In the genomic region with DNA sequence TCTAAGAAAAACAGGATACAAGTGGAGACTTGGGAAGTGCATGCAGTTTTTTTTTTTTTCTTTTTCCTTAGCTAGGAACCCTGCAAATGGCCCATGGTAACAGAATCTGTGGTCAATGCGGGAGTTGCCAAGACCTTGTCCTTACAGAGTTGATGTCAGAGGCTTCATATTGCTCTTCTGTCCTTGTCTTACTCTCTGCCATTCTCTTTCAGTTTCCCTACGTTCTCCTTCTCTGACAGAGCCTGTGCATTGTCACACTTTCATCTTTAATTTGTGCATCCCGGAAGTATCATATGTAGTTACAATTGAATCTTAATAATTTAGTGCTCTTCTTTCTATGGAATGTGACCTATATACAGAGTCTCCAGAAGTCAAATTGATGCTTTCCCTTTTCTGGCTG, we compare ENCODE assay signal across 23 cellular contexts.
DNase-seq lines count a peak whose midpoint lies in the region; ATAC-seq, FAIRE-seq and TF ChIP-seq lines count a peak whose summit lies in the region.
"Had no signal": no experiment of that assay in that cellular context is flagged by ENCODE, and none has a peak within 500 bp of the region (broad histone marks: within the 10 kb centered on the region; RNA-seq: fewer than 3 reads in every experiment).

No MANE protein-coding gene starts in this region.

- intact Hi-C loops in activated CD8-positive, alpha-beta T cell treated with anti-CD3 and anti-CD28 coated beads for 36 hours (cut with micrococcal nuclease) = no loop called here
- intact Hi-C loops in GM12878 (cut with micrococcal nuclease; ENCODE audit: unreplicated experiment) = no loop called here

- peak overlapping the region; percentile 6 for H3K27ac Mint-ChIP-seq in activated CD8-positive, alpha-beta T cell treated with anti-CD3 and anti-CD28 coated beads for 36 hours
- H3K27ac Mint-ChIP-seq in activated CD8-positive, alpha-beta T cell treated with anti-CD3 and anti-CD28 coated beads, Interleukin-2, amount 10 ng/mL, durations not matched to agents 7 days and 5 days = no peak overlapping the region
- peak overlapping the region; percentile 16 to 97 (median 54) for H3K27ac Mint-ChIP-seq in CD8-positive, alpha-beta memory T cell
- H3K27ac Mint-ChIP-seq in naive thymus-derived CD8-positive, alpha-beta T cell = peak overlapping the region in 9 of 10 donors; percentile 15 to 97 (median 90)
- H3K27ac Mint-ChIP-seq: IgD-negative memory B cell had no signal

- H3K27me3 Mint-ChIP-seq in activated CD8-positive, alpha-beta T cell treated with anti-CD3 and anti-CD28 coated beads for 36 hours = no peaks in the 10 kb centered on the region
- H3K27me3 Mint-ChIP-seq in activated CD8-positive, alpha-beta T cell treated with anti-CD3 and anti-CD28 coated beads, Interleukin-2, amount 10 ng/mL, durations not matched to agents 7 days and 5 days (ENCODE audit: low read depth) = peaks cover 19% of the 10 kb centered on the region
- no peaks in the 10 kb centered on the region for H3K27me3 Mint-ChIP-seq in CD8-positive, alpha-beta memory T cell
- H3K27me3 Mint-ChIP-seq in naive thymus-derived CD8-positive, alpha-beta T cell = no peaks in the 10 kb centered on the region

- no peak for TF ChIP-seq RAD21 in GM12878 (IDR thresholded peaks at IDR 0.05; ENCODE audit: insufficient read depth, low read depth, low read length)

- ATAC-seq in activated CD8-positive, alpha-beta T cell treated with anti-CD3 and anti-CD28 coated beads for 36 hours = peak; percentile 29
- ATAC-seq in activated CD8-positive, alpha-beta T cell treated with anti-CD3 and anti-CD28 coated beads, Interleukin-2, amount 10 ng/mL, durations not matched to agents 7 days and 5 days = no peak
- peak; percentile 56 for ATAC-seq in GM12878
- ATAC-seq in naive thymus-derived CD8-positive, alpha-beta T cell = no peak
- no peak for ATAC-seq in HG03378 (IDR thresholded peaks at IDR 0.05; ENCODE audit: unreplicated experiment)
- ATAC-seq: Right ventricle myocardium inferior had no signal

- no peaks in the 10 kb centered on the region for H3K27me3 ChIP-seq in CD8-positive, alpha-beta memory T cell (ENCODE audit: insufficient read depth, low read length, poor library complexity, severe bottlenecking)
- H3K27me3 ChIP-seq in GM12878 (replicated peaks in 1 of 2; ENCODE audit: control insufficient read depth in 2 of 2, insufficient read depth in 2 of 2, low read length in 1 of 2) = no peaks in the 10 kb centered on the region; a peak in 1 of 4 replicates
- H3K27me3 ChIP-seq: SJSA1 had no signal

- H3K36me3 ChIP-seq in CD8-positive, alpha-beta memory T cell (ENCODE audit: insufficient read depth, low read length) = no peaks in the 10 kb centered on the region
- no peaks in the 10 kb centered on the region for H3K36me3 ChIP-seq in GM12878 (ENCODE audit: control insufficient read depth in 2 of 2, insufficient read depth in 2 of 2, low read length in 1 of 2)
- H3K36me3 ChIP-seq: SJSA1 had no signal

- CTCF ChIA-PET in activated CD8-positive, alpha-beta T cell treated with anti-CD3 and anti-CD28 coated beads for 36 hours (lab: Charles Lee) = interaction anchor here (0.7 to 5.9 kb wide), 6 partner anchors 9 to 96 kb away, joined by 3 to 89 read pairs (median 4); no protein-coding TSS in a partner anchor
- CTCF ChIA-PET in activated CD8-positive, alpha-beta T cell treated with anti-CD3 and anti-CD28 coated beads, Interleukin-2, amount 10 ng/mL, durations not matched to agents 7 days and 5 days (lab: Charles Lee) = interaction anchor here (1.2 to 1.6 kb wide), 3 partner anchors 93 to 150 kb away, joined by 3 to 4 read pairs (median 4); no protein-coding TSS in a partner anchor
- CTCF ChIA-PET in CD8-positive, alpha-beta memory T cell (lab: Charles Lee) = interaction anchor here (1.0 to 3.9 kb wide), 2 partner anchors 40 to 44 kb away, joined by 3 to 12 read pairs; no protein-coding TSS in a partner anchor
- CTCF ChIA-PET in GM12878 (lab: Yijun Ruan, JAX) = interaction anchor here (2.3 kb wide), 1 partner anchor 17 kb away, joined by 14 read pairs; no protein-coding TSS in a partner anchor

- no peaks in the 10 kb centered on the region for H3K9me3 Mint-ChIP-seq in activated CD8-positive, alpha-beta T cell treated with anti-CD3 and anti-CD28 coated beads for 36 hours
- H3K9me3 Mint-ChIP-seq in activated CD8-positive, alpha-beta T cell treated with anti-CD3 and anti-CD28 coated beads, Interleukin-2, amount 10 ng/mL, durations not matched to agents 7 days and 5 days (ENCODE audit: insufficient read depth) = no peaks in the 10 kb centered on the region
- H3K9me3 Mint-ChIP-seq in CD8-positive, alpha-beta memory T cell = no peaks in the 10 kb centered on the region
- H3K9me3 Mint-ChIP-seq in naive thymus-derived CD8-positive, alpha-beta T cell = no peaks in the 10 kb centered on the region

- no peak overlapping the region for H3K4me3 Mint-ChIP-seq in activated CD8-positive, alpha-beta T cell treated with anti-CD3 and anti-CD28 coated beads for 36 hours
- no peak overlapping the region for H3K4me3 Mint-ChIP-seq in activated CD8-positive, alpha-beta T cell treated with anti-CD3 and anti-CD28 coated beads, Interleukin-2, amount 10 ng/mL, durations not matched to agents 7 days and 5 days
- peak overlapping the region in 2 of 7 donors; percentile 1 to 5 for H3K4me3 Mint-ChIP-seq in CD8-positive, alpha-beta memory T cell
- H3K4me3 Mint-ChIP-seq in naive thymus-derived CD8-positive, alpha-beta T cell = peak overlapping the region in 1 of 10 donors; percentile 4

- DNase-seq in activated CD8-positive, alpha-beta T cell treated with anti-CD3 and anti-CD28 coated beads for 36 hours = no peak
- no peak for DNase-seq in activated CD8-positive, alpha-beta T cell treated with anti-CD3 and anti-CD28 coated beads, Interleukin-2, amount 10 ng/mL, durations not matched to agents 7 days and 5 days
- no peak for DNase-seq in CD8-positive, alpha-beta memory T cell
- no peak for DNase-seq in GM12878 (ENCODE audit: low read depth, low spot score)
- no peak for DNase-seq in naive thymus-derived CD8-positive, alpha-beta T cell
- DNase-seq in NCI-H187 (lab: John Stamatoyannopoulos, UW) = no peak
- DNase-seq in NCI-H446 treated with DMSO at 0.1 percent for 48 hours (lab: John Stamatoyannopoulos, UW) = no peak
- DNase-seq: AML-193, C1 segment of cervical spinal cord, Karpas-422, MV-4-11, NCI-H1694, NCI-H2081 treated with DMSO at 0.1 percent for 48 hours, NCI-H2171 treated with DMSO at 0.1 percent for 48 hours, NCI-H446, NCI-H526 treated with DMSO at 0.1 percent for 48 hours, OCI-M1 had no signal

- no peak overlapping the region for H3K9ac ChIP-seq in GM12878 (ENCODE audit: control insufficient read depth, insufficient read depth, low read length)

- WGBS in GM12878 (ENCODE audit: insufficient coverage, insufficient replicate concordance, low lambda C conversion rate, missing lambda C conversion rate) = 48% methylated on average over 3 of the region's 3 CpGs

- SMC1A ChIA-PET in GM12878 (lab: Charles Lee; ENCODE audit: uncharacterized antibody, unreplicated experiment) = interaction anchor here (0.9 to 1.5 kb wide), 4 partner anchors 10 to 96 kb away, joined by 3 to 4 read pairs (median 4); no protein-coding TSS in a partner anchor

- no peak overlapping the region for H3K4me2 ChIP-seq in GM12878 (ENCODE audit: control insufficient read depth, insufficient read depth)

- FAIRE-seq in GM12878 (lab: Jason Lieb, UNC) = no peak
- FAIRE-seq: GM18507, H1 had no signal

- H3K4me3 ChIP-seq in CD8-positive, alpha-beta memory T cell (ENCODE audit: low read length) = no peak overlapping the region
- H3K4me3 ChIP-seq in GM12878 = no peak overlapping the region
- H3K4me3 ChIP-seq: SJSA1 had no signal

- no peak overlapping the region for H3K27ac ChIP-seq in CD8-positive, alpha-beta memory T cell (ENCODE audit: low read depth, low read length)
- H3K27ac ChIP-seq in GM12878 (ENCODE audit: control insufficient read depth, insufficient read depth) = no peak overlapping the region
- H3K27ac ChIP-seq: SJSA1 had no signal

- POLR2A ChIA-PET in activated CD8-positive, alpha-beta T cell treated with anti-CD3 and anti-CD28 coated beads for 36 hours (lab: Charles Lee) = interaction anchor here (0.6 kb wide), 1 partner anchor 361 kb away, joined by 3 read pairs; no protein-coding TSS in a partner anchor
- POLR2A ChIA-PET in activated CD8-positive, alpha-beta T cell treated with anti-CD3 and anti-CD28 coated beads, Interleukin-2, amount 10 ng/mL, durations not matched to agents 7 days and 5 days (lab: Charles Lee) = interaction anchor here (0.7 kb wide), 1 partner anchor 38 kb away, joined by 3 read pairs; no protein-coding TSS in a partner anchor
- POLR2A ChIA-PET in CD8-positive, alpha-beta memory T cell (lab: Charles Lee) = no interaction called here
- POLR2A ChIA-PET in GM12878 (lab: Charles Lee) = no interaction called here
- POLR2A ChIA-PET in naive thymus-derived CD8-positive, alpha-beta T cell (lab: Charles Lee) = no interaction called here

- H3K4me1 ChIP-seq in CD8-positive, alpha-beta memory T cell (ENCODE audit: insufficient read depth, low read length) = peaks cover 68% of the 10 kb centered on the region
- peaks cover 10% of the 10 kb centered on the region for H3K4me1 ChIP-seq in GM12878 (ENCODE audit: control insufficient read depth, insufficient read depth, low read length)
- H3K4me1 ChIP-seq: SJSA1 had no signal

- RAD21 ChIA-PET in GM12878 (lab: Charles Lee; ENCODE audit: unreplicated experiment) = interaction anchor here (1.0 kb wide), 1 partner anchor 96 kb away, joined by 3 read pairs; no protein-coding TSS in a partner anchor

- TF ChIP-seq EP300 in GM12878 (IDR thresholded peaks at IDR 0.05; ENCODE audit: borderline replicate concordance in 1 of 2, control insufficient read depth in 1 of 2, low read depth in 2 of 2, low read length in 2 of 2) = no peak

- H3K9me3 ChIP-seq in CD8-positive, alpha-beta memory T cell (ENCODE audit: low read length) = no peaks in the 10 kb centered on the region
- no peaks in the 10 kb centered on the region for H3K9me3 ChIP-seq in GM12878 (replicated peaks; ENCODE audit: control insufficient read depth, insufficient read depth, low read length)
- H3K9me3 ChIP-seq: SJSA1 had no signal

- peaks cover 55% of the 10 kb centered on the region for H3K4me1 Mint-ChIP-seq in activated CD8-positive, alpha-beta T cell treated with anti-CD3 and anti-CD28 coated beads for 36 hours (ENCODE audit: low read depth)
- peaks cover 59% of the 10 kb centered on the region for H3K4me1 Mint-ChIP-seq in activated CD8-positive, alpha-beta T cell treated with anti-CD3 and anti-CD28 coated beads, Interleukin-2, amount 10 ng/mL, durations not matched to agents 7 days and 5 days (ENCODE audit: low read depth)
- peaks cover 61 to 68% (median 68%) of the 10 kb centered on the region in 3 donors for H3K4me1 Mint-ChIP-seq in CD8-positive, alpha-beta memory T cell
- H3K4me1 Mint-ChIP-seq in naive thymus-derived CD8-positive, alpha-beta T cell = peaks cover 35 to 66% (median 65%) of the 10 kb centered on the region in 4 donors

- no peak for TF ChIP-seq POLR2A in GM12878 (IDR thresholded peaks at IDR 0.05; ENCODE audit: low read depth, low read length)

- H2AFZ ChIP-seq in GM12878 (ENCODE audit: control insufficient read depth, low read depth, low read length) = no peak overlapping the region

- H3K36me3 Mint-ChIP-seq in activated CD8-positive, alpha-beta T cell treated with anti-CD3 and anti-CD28 coated beads for 36 hours (ENCODE audit: low read depth) = no peaks in the 10 kb centered on the region
- H3K36me3 Mint-ChIP-seq in activated CD8-positive, alpha-beta T cell treated with anti-CD3 and anti-CD28 coated beads, Interleukin-2, amount 10 ng/mL, durations not matched to agents 7 days and 5 days (ENCODE audit: low read depth) = no peaks in the 10 kb centered on the region
- H3K36me3 Mint-ChIP-seq in CD8-positive, alpha-beta memory T cell = no peaks in the 10 kb centered on the region
- no peaks in the 10 kb centered on the region for H3K36me3 Mint-ChIP-seq in naive thymus-derived CD8-positive, alpha-beta T cell
- H3K36me3 Mint-ChIP-seq: IgD-negative memory B cell had no signal

- no peak for TF ChIP-seq CTCF in activated CD8-positive, alpha-beta T cell treated with anti-CD3 and anti-CD28 coated beads for 36 hours (IDR thresholded peaks at IDR 0.05)
- no peak for TF ChIP-seq CTCF in GM12878 (IDR thresholded peaks at IDR 0.05 in 2 of 3, conservative IDR thresholded peaks at IDR 0.05 in 1 of 3; ENCODE audit: control insufficient read depth in 2 of 3, extremely low read depth in 1 of 3, insufficient read depth in 1 of 3, low read depth in 3 of 3, low read length in 3 of 3)

- in situ Hi-C loops in GM12878 (cut with MboI) = no loop called here

- no TSS peak for BruUV-seq in GM12878 (replicated peaks; lab: Mats Ljungman, UMichigan)

- H3K79me2 ChIP-seq in GM12878 (ENCODE audit: control insufficient read depth, insufficient read depth, low read length) = no peaks in the 10 kb centered on the region

- no peaks in the 10 kb centered on the region for H4K20me1 ChIP-seq in GM12878 (ENCODE audit: control insufficient read depth, insufficient read depth)

Comparison
In these comparisons a context has a peak if more than half of its experiments do, and no peak if none do; other contexts are left out.
1. ATAC-seq: peak in activated CD8-positive, alpha-beta T cell treated with anti-CD3 and anti-CD28 coated beads for 36 hours (single experiment) and GM12878 (single experiment); none in activated CD8-positive, alpha-beta T cell treated with anti-CD3 and anti-CD28 coated beads, Interleukin-2, amount 10 ng/mL, durations not matched to agents 7 days and 5 days (single experiment), naive thymus-derived CD8-positive, alpha-beta T cell (0 of 2) and HG03378 (single experiment).
2. POLR2A ChIA-PET loops: an anchor here in activated CD8-positive, alpha-beta T cell treated with anti-CD3 and anti-CD28 coated beads for 36 hours (0.6 kb wide) and activated CD8-positive, alpha-beta T cell treated with anti-CD3 and anti-CD28 coated beads, Interleukin-2, amount 10 ng/mL, durations not matched to agents 7 days and 5 days (0.7 kb wide); none called in CD8-positive, alpha-beta memory T cell, GM12878 and naive thymus-derived CD8-positive, alpha-beta T cell.